In genomic region chr7:94251-94801, GRCh38 we compare ENCODE assay signal across 17 cellular contexts.
A peak's percentile ranks its signal among the peaks of the same experiment; 100 is the strongest.
DNase-seq lines count a peak whose midpoint lies in the region; ATAC-seq and TF ChIP-seq lines count a peak whose summit lies in the region.
"Had no signal": no experiment of that assay in that cellular context is flagged by ENCODE, and none has a peak within 500 bp of the region (broad histone marks: within the 10 kb centered on the region; RNA-seq: fewer than 3 reads in every experiment).

No MANE protein-coding gene starts in this region.

- H3K4me2 ChIP-seq in IMR-90 (ENCODE audit: low read depth, low read length) (no peak overlapping the region), osteoblast (ENCODE audit: insufficient read depth, low read length) (no peak overlapping the region)

- no peak overlapping the region for H3K4me3 Mint-ChIP-seq in dendritic cell treated with granulocyte-macrophage colony-stimulating factor and Interleukin-4, amounts not matched to agents 40 ng/mL and 50 ng/mL, for 4 days
- H3K4me3 Mint-ChIP-seq: B cell; CD8-positive, alpha-beta memory T cell had no signal

- H2AK9ac ChIP-seq in IMR-90 (replicated peaks; ENCODE audit: low read depth, low read length, poor library complexity): peak overlapping the region; percentile 17

- DNase-seq in Daoy (ENCODE audit: low read depth) (peak; percentile 6), IMR-90 (no peak), osteoblast (ENCODE audit: insufficient read length, low spot score, missing footprints) (peak; percentile 62), upper lobe of left lung (no peak), mesenteric fat pad (ENCODE audit: low spot score) (no peak)
- DNase-seq: ACHN; CD8-positive, alpha-beta memory T cell; DMS 273 treated with DMSO at 0.1 percent for 48 hours; Kasumi-1; NCI-H1417; NCI-H1930; NCI-H2171; NCI-H82; SW 1271 had no signal

- H3K27me3 ChIP-seq in IMR-90 (ENCODE audit: control insufficient read depth, insufficient read depth, low read length) (no peaks in the 10 kb centered on the region), osteoblast (ENCODE audit: insufficient read depth, low read length) (no peaks in the 10 kb centered on the region), upper lobe of left lung (no peaks in the 10 kb centered on the region)

- H3K9ac ChIP-seq in IMR-90 (ENCODE audit: low read depth, low read length): no peak overlapping the region; the same call in 1 of the 2 replicates

- TF ChIP-seq POLR2A in IMR-90 (IDR thresholded peaks at IDR 0.05; ENCODE audit: low read depth, low read length) (no peak), upper lobe of left lung (IDR thresholded peaks at IDR 0.05) (no peak)

- H2BK20ac ChIP-seq in IMR-90 (ENCODE audit: low read depth, low read length): peak overlapping the region; percentile 93

- peak overlapping the region; percentile 64 for H2BK5ac ChIP-seq in IMR-90 (ENCODE audit: low read depth, low read length, poor library complexity, severe bottlenecking)

- H4K20me1 ChIP-seq in IMR-90 (ENCODE audit: insufficient read depth, low read length): no peaks in the 10 kb centered on the region
- no peaks in the 10 kb centered on the region for H4K20me1 ChIP-seq in osteoblast (ENCODE audit: insufficient read depth, low read length)

- H2AK5ac ChIP-seq in IMR-90 (ENCODE audit: low read depth, low read length): peak overlapping the region; percentile 51

- peak overlapping the region; percentile 74; the same call in 1 of the 2 replicates for H4K5ac ChIP-seq in IMR-90 (ENCODE audit: low read depth, low read length)

- ATAC-seq in IMR-90 (ENCODE audit: low read depth): no peak
- ATAC-seq in upper lobe of left lung (ENCODE audit: low FRiP score in 2 of 2): no peak
- ATAC-seq in GM18907 (IDR thresholded peaks at IDR 0.05; ENCODE audit: unreplicated experiment): no peak

- peaks cover 0 to 18% of the 10 kb centered on the region in 2 experiments; a peak in 2 of 4 replicates for H3K79me1 ChIP-seq in IMR-90 (ENCODE audit: low read depth in 1 of 2, low read length in 2 of 2)

- peak overlapping the region; percentile 68; the same call in 1 of the 2 replicates for H3K18ac ChIP-seq in IMR-90 (ENCODE audit: low read depth, low read length)

- H2AFZ ChIP-seq in IMR-90 (replicated peaks; ENCODE audit: low read length, poor library complexity) (no peak overlapping the region), osteoblast (ENCODE audit: low read length) (no peak overlapping the region)

- H3K14ac ChIP-seq in IMR-90 (replicated peaks; ENCODE audit: low read depth, low read length): peak overlapping the region; percentile 68

- H3K56ac ChIP-seq in IMR-90 (ENCODE audit: extremely low read depth, insufficient read depth, low read length): no peak overlapping the region

- CTCF ChIA-PET in IMR-90 (lab: Yijun Ruan, JAX): interaction anchor here (1.0 kb wide), 1 partner anchor 30 kb away, joined by 3 read pairs; no protein-coding TSS in a partner anchor

- no peak overlapping the region for H3K27ac ChIP-seq in IMR-90 (ENCODE audit: insufficient read depth, low read length)
- peak overlapping the region; percentile 14 for H3K27ac ChIP-seq in osteoblast (ENCODE audit: low read depth, low read length)
- no peak overlapping the region for H3K27ac ChIP-seq in upper lobe of left lung

- H3K23ac ChIP-seq in IMR-90 (ENCODE audit: low read depth, low read length): peak overlapping the region; percentile 60; the same call in 1 of the 2 replicates

- peak overlapping the region; percentile 2 to 77 for H4K8ac ChIP-seq in IMR-90 (ENCODE audit: low read depth in 2 of 2, low read length in 2 of 2)

- POLR2A ChIA-PET in IMR-90 (lab: Charles Lee; ENCODE audit: unreplicated experiment): no interaction called here

- H3K9me3 ChIP-seq in IMR-90 (ENCODE audit: control insufficient read depth, insufficient read depth, low read length): peaks cover 3% of the 10 kb centered on the region; the same call in 1 of the 2 replicates
- no peaks in the 10 kb centered on the region for H3K9me3 ChIP-seq in osteoblast (ENCODE audit: low read depth, low read length)
- H3K9me3 ChIP-seq in upper lobe of left lung: peaks cover 0 to 8% (median 4%) of the 10 kb centered on the region in 4 donors

- H3K79me2 ChIP-seq in osteoblast (ENCODE audit: insufficient read depth, low read length): no peaks in the 10 kb centered on the region

- dilution Hi-C loops in IMR-90 (cut with HindIII; ENCODE audit: low sequenced_read_pairs, unreplicated experiment): no loop called here

- H3K4me1 ChIP-seq in IMR-90 (ENCODE audit: control insufficient read depth, insufficient read depth, low read length) (peaks cover 21% of the 10 kb centered on the region), osteoblast (ENCODE audit: insufficient read depth, low read length) (peaks cover 39% of the 10 kb centered on the region), upper lobe of left lung (peaks cover 2 to 11% (median 6%) of the 10 kb centered on the region in 4 donors)

- intact Hi-C loops in IMR-90 (cut with micrococcal nuclease): no loop called here
- intact Hi-C loops in dendritic cell treated with granulocyte-macrophage colony-stimulating factor and Interleukin-4, amounts not matched to agents 40 ng/mL and 50 ng/mL, for 4 days (cut with micrococcal nuclease): no loop called here

- peaks cover 13% of the 10 kb centered on the region for H3K27me3 Mint-ChIP-seq in dendritic cell treated with granulocyte-macrophage colony-stimulating factor and Interleukin-4, amounts not matched to agents 40 ng/mL and 50 ng/mL, for 4 days

- peaks cover 16% of the 10 kb centered on the region for H3K9me1 ChIP-seq in IMR-90 (ENCODE audit: insufficient read depth, low read length)

- no peak for TF ChIP-seq EP300 in upper lobe of left lung (IDR thresholded peaks at IDR 0.05)

- H3K4me3 ChIP-seq in IMR-90 (ENCODE audit: insufficient read depth, low read depth, low read length) (no peak overlapping the region), osteoblast (ENCODE audit: insufficient read depth, low read length) (no peak overlapping the region), upper lobe of left lung (no peak overlapping the region)

- peak overlapping the region; percentile 69 for H4K91ac ChIP-seq in IMR-90 (ENCODE audit: insufficient read depth, low read depth, low read length)

- TF ChIP-seq CTCF in IMR-90 (conservative IDR thresholded peaks at IDR 0.05; ENCODE audit: low read depth, low read length) (no peak), osteoblast (IDR thresholded peaks at IDR 0.05; ENCODE audit: extremely low read depth, low read depth, low read length) (no peak), upper lobe of left lung (IDR thresholded peaks at IDR 0.05) (no peak)

- no TSS peak for BruUV-seq in IMR-90 (replicated peaks; lab: Mats Ljungman, UMichigan)

- peak overlapping the region; percentile 69; the same call in 2 of the 3 replicates for H2BK15ac ChIP-seq in IMR-90 (ENCODE audit: low read depth, low read length)

- peaks cover 9% of the 10 kb centered on the region for H3K9me3 Mint-ChIP-seq in dendritic cell treated with granulocyte-macrophage colony-stimulating factor and Interleukin-4, amounts not matched to agents 40 ng/mL and 50 ng/mL, for 4 days

- TF ChIP-seq RAD21 in IMR-90 (IDR thresholded peaks at IDR 0.05; ENCODE audit: low read length): no peak

- in situ Hi-C loops in IMR-90 (cut with MboI; ENCODE audit: low sequenced_read_pairs): no loop called here

- H3K4ac ChIP-seq in IMR-90 (ENCODE audit: low read depth, low read length): peak overlapping the region; percentile 89

- no CpG with 5 or more reads among the region's 6 CpGs for WGBS in IMR-90 (ENCODE audit: extremely low coverage in 2 of 2, insufficient read length in 1 of 2), 2 experiments
- WGBS in upper lobe of left lung, 2 donors: 90 to 92% methylated on average over 6 of the region's 6 CpGs

- H3K27ac Mint-ChIP-seq in dendritic cell treated with granulocyte-macrophage colony-stimulating factor and Interleukin-4, amounts not matched to agents 40 ng/mL and 50 ng/mL, for 4 days: peak overlapping the region; percentile 29
- H3K27ac Mint-ChIP-seq: B cell; CD8-positive, alpha-beta memory T cell had no signal

- H3K36me3 ChIP-seq in IMR-90 (ENCODE audit: control insufficient read depth, insufficient read depth, low read length): no peaks in the 10 kb centered on the region
- H3K36me3 ChIP-seq in osteoblast (ENCODE audit: insufficient read depth, low read length): no peaks in the 10 kb centered on the region
- H3K36me3 ChIP-seq in upper lobe of left lung: no peaks in the 10 kb centered on the region

- no peaks in the 10 kb centered on the region for H3K36me3 Mint-ChIP-seq in dendritic cell treated with granulocyte-macrophage colony-stimulating factor and Interleukin-4, amounts not matched to agents 40 ng/mL and 50 ng/mL, for 4 days (ENCODE audit: low read depth)
- H3K36me3 Mint-ChIP-seq: CD8-positive, alpha-beta memory T cell had no signal

- H2BK120ac ChIP-seq in IMR-90 (ENCODE audit: low read depth, low read length): peak overlapping the region; percentile 94

- H3K4me1 Mint-ChIP-seq in dendritic cell treated with granulocyte-macrophage colony-stimulating factor and Interleukin-4, amounts not matched to agents 40 ng/mL and 50 ng/mL, for 4 days (ENCODE audit: low read depth): peaks cover 41% of the 10 kb centered on the region

TF ChIP-seq in IMR-90, 13 proteins besides CTCF, POLR2A, EP300 and RAD21 (continues in another document):
- no peak for TF ChIP-seq MAZ (IDR thresholded peaks at IDR 0.05; ENCODE audit: borderline replicate concordance, low read depth, low read length)
- TF ChIP-seq FOS (IDR thresholded peaks at IDR 0.05; ENCODE audit: low read depth, low read length): no peak
- no peak for TF ChIP-seq RFX5 (IDR thresholded peaks at IDR 0.05; ENCODE audit: low read depth, low read length)
- TF ChIP-seq CHD1 (IDR thresholded peaks at IDR 0.05; ENCODE audit: low read depth, low read length): no peak
- TF ChIP-seq USF2 (IDR thresholded peaks at IDR 0.05; ENCODE audit: low read depth, low read length): no peak
- no peak for TF ChIP-seq RCOR1 (IDR thresholded peaks at IDR 0.05; ENCODE audit: insufficient replicate concordance, low read length)
- TF ChIP-seq SMC3 (IDR thresholded peaks at IDR 0.05; ENCODE audit: low read depth, low read length): no peak

Comparison
In these comparisons a context has a peak if more than half of its experiments do, and no peak if none do; other contexts are left out.
1. DNase-seq: peak in Daoy (single experiment) and osteoblast (single experiment); none in IMR-90 (single experiment), upper lobe of left lung (0 of 2) and mesenteric fat pad (single experiment).